In genomic region chr6:110041830-110042229, GRCh38 we compare ENCODE assay signal across 16 cellular contexts.
DNase-seq lines count a peak whose midpoint lies in the region; ATAC-seq and TF ChIP-seq lines count a peak whose summit lies in the region.
"Had no signal": no experiment of that assay in that cellular context is flagged by ENCODE, and none has a peak within 500 bp of the region (broad histone marks: within the 10 kb centered on the region; RNA-seq: fewer than 3 reads in every experiment).

No MANE protein-coding gene starts in this region.

- H3K4me3 Mint-ChIP-seq in stimulated activated naive CD8-positive, alpha-beta T cell treated with anti-CD3 and anti-CD28 coated beads, Interleukin-15, Interleukin-2, amounts not matched to agents 100 ng/mL and 50 ng/mL, for 24 hours, result no peak overlapping the region
- H3K4me3 Mint-ChIP-seq in stimulated activated naive CD8-positive, alpha-beta T cell treated with anti-CD3 and anti-CD28 coated beads, Interleukin-15, amount 100 ng/mL, for 72 hours, result no peak overlapping the region
- H3K4me3 Mint-ChIP-seq in activated T-helper 2 cell treated with anti-CD3 and anti-CD28 coated beads, Interferon-gamma antibody, Interleukin-2, Interleukin-4, amounts not matched to agents 10 μg/mL and 5 μg/mL and 100 μg/mL, durations not matched to agents 14 hours and 24 hours and 36 hours (ENCODE audit: low read depth), result no peak overlapping the region
- no peak overlapping the region for H3K4me3 Mint-ChIP-seq in immature natural killer cell
- H3K4me3 Mint-ChIP-seq: B cell; CD4-positive, alpha-beta T cell had no signal

- no peaks in the 10 kb centered on the region for H3K9me3 Mint-ChIP-seq in stimulated activated naive CD8-positive, alpha-beta T cell treated with anti-CD3 and anti-CD28 coated beads, Interleukin-15, Interleukin-2, amounts not matched to agents 100 ng/mL and 50 ng/mL, for 24 hours
- no peaks in the 10 kb centered on the region for H3K9me3 Mint-ChIP-seq in stimulated activated naive CD8-positive, alpha-beta T cell treated with anti-CD3 and anti-CD28 coated beads, Interleukin-15, amount 100 ng/mL, for 72 hours
- H3K9me3 Mint-ChIP-seq in activated T-helper 2 cell treated with anti-CD3 and anti-CD28 coated beads, Interferon-gamma antibody, Interleukin-2, Interleukin-4, amounts not matched to agents 10 μg/mL and 5 μg/mL and 100 μg/mL, durations not matched to agents 14 hours and 24 hours and 36 hours, result no peaks in the 10 kb centered on the region
- H3K9me3 Mint-ChIP-seq in immature natural killer cell, result no peaks in the 10 kb centered on the region

- ATAC-seq in stimulated activated naive CD8-positive, alpha-beta T cell treated with anti-CD3 and anti-CD28 coated beads, Interleukin-15, amount 100 ng/mL, for 72 hours, result no peak

- no peak for TF ChIP-seq CTCF in RWPE1 (conservative IDR thresholded peaks at IDR 0.05; ENCODE audit: low read depth)

- POLR2A ChIA-PET in RWPE1 (lab: Yijun Ruan, JAX; ENCODE audit: low non-redundant PET), result no interaction called here

- intact Hi-C loops in activated T-helper 2 cell treated with anti-CD3 and anti-CD28 coated beads, Interferon-gamma antibody, Interleukin-2, Interleukin-4, amounts not matched to agents 10 μg/mL and 5 μg/mL and 100 μg/mL, durations not matched to agents 14 hours and 24 hours and 36 hours (cut with micrococcal nuclease), result loop anchor here (5.0 kb wide), 1 partner anchor 350 kb away; the partner anchor contains the start of genes AK9 and FIG4

- no peaks in the 10 kb centered on the region for H3K27me3 Mint-ChIP-seq in stimulated activated naive CD8-positive, alpha-beta T cell treated with anti-CD3 and anti-CD28 coated beads, Interleukin-15, Interleukin-2, amounts not matched to agents 100 ng/mL and 50 ng/mL, for 24 hours
- no peaks in the 10 kb centered on the region for H3K27me3 Mint-ChIP-seq in stimulated activated naive CD8-positive, alpha-beta T cell treated with anti-CD3 and anti-CD28 coated beads, Interleukin-15, amount 100 ng/mL, for 72 hours
- H3K27me3 Mint-ChIP-seq in activated T-helper 2 cell treated with anti-CD3 and anti-CD28 coated beads, Interferon-gamma antibody, Interleukin-2, Interleukin-4, amounts not matched to agents 10 μg/mL and 5 μg/mL and 100 μg/mL, durations not matched to agents 14 hours and 24 hours and 36 hours (ENCODE audit: low read depth), result peaks cover 4% of the 10 kb centered on the region
- peaks cover 0 to 2% (median 2%) of the 10 kb centered on the region in 3 donors for H3K27me3 Mint-ChIP-seq in immature natural killer cell (ENCODE audit: low read depth in 3 of 3)
- H3K27me3 Mint-ChIP-seq: B cell; CD4-positive, alpha-beta T cell had no signal

- H3K4me1 Mint-ChIP-seq in stimulated activated naive CD8-positive, alpha-beta T cell treated with anti-CD3 and anti-CD28 coated beads, Interleukin-15, Interleukin-2, amounts not matched to agents 100 ng/mL and 50 ng/mL, for 24 hours (ENCODE audit: low read depth), result peaks cover 20% of the 10 kb centered on the region
- H3K4me1 Mint-ChIP-seq in stimulated activated naive CD8-positive, alpha-beta T cell treated with anti-CD3 and anti-CD28 coated beads, Interleukin-15, amount 100 ng/mL, for 72 hours, result peaks cover 21% of the 10 kb centered on the region
- H3K4me1 Mint-ChIP-seq in activated T-helper 2 cell treated with anti-CD3 and anti-CD28 coated beads, Interferon-gamma antibody, Interleukin-2, Interleukin-4, amounts not matched to agents 10 μg/mL and 5 μg/mL and 100 μg/mL, durations not matched to agents 14 hours and 24 hours and 36 hours (ENCODE audit: low read depth), result peaks cover 17% of the 10 kb centered on the region
- peaks cover 32 to 50% of the 10 kb centered on the region in 2 donors for H3K4me1 Mint-ChIP-seq in immature natural killer cell

- DNase-seq in stimulated activated naive CD8-positive, alpha-beta T cell treated with anti-CD3 and anti-CD28 coated beads, Interleukin-15, amount 100 ng/mL, for 72 hours, result no peak
- peak; percentile 10 for DNase-seq in inferior parietal cortex (ENCODE audit: extremely low spot score)
- no peak for DNase-seq in activated T-helper 2 cell treated with anti-CD3 and anti-CD28 coated beads, Interferon-gamma antibody, Interleukin-2, Interleukin-4, amounts not matched to agents 10 μg/mL and 5 μg/mL and 100 μg/mL, durations not matched to agents 14 hours and 24 hours and 36 hours (ENCODE audit: low spot score)
- no peak for DNase-seq in immature natural killer cell
- DNase-seq in RWPE1 (ENCODE audit: low spot score), result no peak
- DNase-seq in hepatic stellate cell (ENCODE audit: low spot score), result no peak
- DNase-seq: 8988T; Caco-2; CD4-positive, alpha-beta T cell; GF-D8; HCEC 1CT had no signal

- peak overlapping the region; percentile 40 for H3K27ac Mint-ChIP-seq in stimulated activated naive CD8-positive, alpha-beta T cell treated with anti-CD3 and anti-CD28 coated beads, Interleukin-15, Interleukin-2, amounts not matched to agents 100 ng/mL and 50 ng/mL, for 24 hours
- peak overlapping the region in 1 of 2 donors; percentile 8 for H3K27ac Mint-ChIP-seq in stimulated activated naive CD8-positive, alpha-beta T cell treated with anti-CD3 and anti-CD28 coated beads, Interleukin-15, amount 100 ng/mL, for 72 hours
- H3K27ac Mint-ChIP-seq in activated T-helper 2 cell treated with anti-CD3 and anti-CD28 coated beads, Interferon-gamma antibody, Interleukin-2, Interleukin-4, amounts not matched to agents 10 μg/mL and 5 μg/mL and 100 μg/mL, durations not matched to agents 14 hours and 24 hours and 36 hours, result no peak overlapping the region
- no peak overlapping the region for H3K27ac Mint-ChIP-seq in immature natural killer cell
- H3K27ac Mint-ChIP-seq: B cell had no signal

- H3K27ac ChIP-seq in angular gyrus (ENCODE audit: low read depth, low read length), result peak overlapping the region; percentile 41
- no peak overlapping the region for H3K27ac ChIP-seq in RWPE1
- H3K27ac ChIP-seq: C4-2B, HL-60 had no signal

- CTCF ChIA-PET in RWPE1 (lab: Yijun Ruan, JAX), result interaction anchor here (0.6 kb wide), 1 partner anchor 67 kb away, joined by 4 read pairs; no protein-coding TSS in a partner anchor

- no peaks in the 10 kb centered on the region for H3K36me3 Mint-ChIP-seq in stimulated activated naive CD8-positive, alpha-beta T cell treated with anti-CD3 and anti-CD28 coated beads, Interleukin-15, Interleukin-2, amounts not matched to agents 100 ng/mL and 50 ng/mL, for 24 hours (ENCODE audit: low read depth)
- no peaks in the 10 kb centered on the region for H3K36me3 Mint-ChIP-seq in activated T-helper 2 cell treated with anti-CD3 and anti-CD28 coated beads, Interferon-gamma antibody, Interleukin-2, Interleukin-4, amounts not matched to agents 10 μg/mL and 5 μg/mL and 100 μg/mL, durations not matched to agents 14 hours and 24 hours and 36 hours (ENCODE audit: low read depth)
- H3K36me3 Mint-ChIP-seq in immature natural killer cell, result no peaks in the 10 kb centered on the region
